In the genomic region with DNA sequence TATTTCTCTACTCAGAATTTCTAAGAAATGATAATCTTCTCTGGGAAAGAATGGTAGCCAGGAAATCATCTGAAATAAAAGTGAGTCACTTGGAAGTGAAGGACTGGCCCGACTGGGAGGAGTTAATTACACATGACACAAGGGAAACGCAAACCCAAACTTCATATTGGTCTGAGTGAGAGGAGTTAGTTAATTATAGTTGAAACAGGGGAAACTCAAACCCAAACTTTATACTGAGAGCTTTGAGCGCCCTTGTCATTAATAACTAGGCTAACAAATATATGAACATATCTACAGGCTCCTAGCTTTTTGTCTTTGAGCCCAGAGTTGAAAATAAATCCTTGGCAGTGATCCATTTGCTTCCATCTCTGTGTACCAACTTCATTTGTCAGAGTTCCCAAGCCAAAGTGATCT, we compare ENCODE assay signal across 12 cellular contexts.
DNase-seq lines count a peak whose midpoint lies in the region; ATAC-seq, FAIRE-seq and TF ChIP-seq lines count a peak whose summit lies in the region.
"Had no signal": no experiment of that assay in that cellular context is flagged by ENCODE, and none has a peak within 500 bp of the region (broad histone marks: within the 10 kb centered on the region; RNA-seq: fewer than 3 reads in every experiment).

No MANE protein-coding gene starts in this region.

- WGBS in GM23248 (ENCODE audit: low coverage in 1 of 2, low lambda C conversion rate in 2 of 2, missing lambda C conversion rate in 2 of 2), 2 experiments = 0 to 1% methylated on average over 3 of the region's 3 CpGs

- H3K4me3 Mint-ChIP-seq in astrocyte (ENCODE audit: unreplicated experiment) = no peak overlapping the region
- H3K4me3 Mint-ChIP-seq: neural crest cell had no signal

- H3K36me3 ChIP-seq in GM23248 (ENCODE audit: low read depth) = no peaks in the 10 kb centered on the region
- no peaks in the 10 kb centered on the region for H3K36me3 ChIP-seq in astrocyte (ENCODE audit: insufficient read depth, low read length)
- no peaks in the 10 kb centered on the region for H3K36me3 ChIP-seq in left ventricle myocardium inferior

- ATAC-seq in GM19452 (IDR thresholded peaks at IDR 0.05; ENCODE audit: unreplicated experiment) (no peak), GM18498 (IDR thresholded peaks at IDR 0.05; ENCODE audit: unreplicated experiment) (no peak)

- H3K27me3 ChIP-seq in GM23248 (replicated peaks; ENCODE audit: insufficient read depth) (no peaks in the 10 kb centered on the region), astrocyte (ENCODE audit: insufficient read depth, low read length) (no peaks in the 10 kb centered on the region), left ventricle myocardium inferior (ENCODE audit: low read depth) (no peaks in the 10 kb centered on the region)

- no peaks in the 10 kb centered on the region for H3K36me3 Mint-ChIP-seq in astrocyte (ENCODE audit: low read depth, unreplicated experiment)

- peak overlapping the region; percentile 98 for H3K27ac Mint-ChIP-seq in astrocyte (ENCODE audit: unreplicated experiment)

- no peaks in the 10 kb centered on the region for H3K9me3 Mint-ChIP-seq in astrocyte (ENCODE audit: unreplicated experiment)
- H3K9me3 Mint-ChIP-seq: neural crest cell had no signal

- peaks cover 48% of the 10 kb centered on the region for H3K4me1 Mint-ChIP-seq in astrocyte (ENCODE audit: low read depth, unreplicated experiment)

- intact Hi-C loops in left ventricle myocardium inferior (cut with micrococcal nuclease) = loop anchor here (5.0 kb wide), 1 partner anchor 191 kb away; no protein-coding TSS in a partner anchor

- H3K79me2 ChIP-seq in GM23248 (ENCODE audit: insufficient read depth) = no peaks in the 10 kb centered on the region
- no peaks in the 10 kb centered on the region for H3K79me2 ChIP-seq in astrocyte (ENCODE audit: insufficient read depth, low read length)

- H3K9me3 ChIP-seq in GM23248 (ENCODE audit: low read depth) = no peaks in the 10 kb centered on the region
- no peaks in the 10 kb centered on the region for H3K9me3 ChIP-seq in astrocyte (ENCODE audit: insufficient read depth, low read depth, low read length)
- no peaks in the 10 kb centered on the region for H3K9me3 ChIP-seq in left ventricle myocardium inferior (replicated peaks)

- no peak for TF ChIP-seq CTCF in astrocyte (IDR thresholded peaks at IDR 0.05; ENCODE audit: insufficient read depth, low read depth, low read length)
- no peak for TF ChIP-seq CTCF in left ventricle myocardium inferior (IDR thresholded peaks at IDR 0.05; ENCODE audit: borderline replicate concordance)

- H4K20me1 ChIP-seq in GM23248 (ENCODE audit: insufficient read depth) = no peaks in the 10 kb centered on the region
- no peaks in the 10 kb centered on the region for H4K20me1 ChIP-seq in astrocyte (ENCODE audit: insufficient read depth, low read length)

- H2AFZ ChIP-seq in GM23248 (peak overlapping the region; percentile 58), astrocyte (ENCODE audit: low read depth, low read length) (peak overlapping the region; percentile 34)

- in situ Hi-C loops in GM23248 (cut with MboI) = no loop called here

- DNase-seq in GM23248 = peak; percentile 93
- peak; percentile 87 for DNase-seq in astrocyte (ENCODE audit: low read depth)
- DNase-seq in left ventricle myocardium inferior = no peak
- peak; percentile 73 for DNase-seq in skeletal muscle cell (ENCODE audit: low read depth)
- no peak for DNase-seq in inferior parietal cortex (ENCODE audit: extremely low spot score)
- DNase-seq in stimulated activated CD4-positive, alpha-beta T cell treated with anti-CD3 and anti-CD28 coated beads, Interleukin-4, amount 100 ng/mL, for 1 hour = no peak
- DNase-seq: SHP77 treated with DMSO at 0.1 percent for 48 hours; stimulated activated CD8-positive, alpha-beta memory T cell treated with anti-CD3 and anti-CD28 coated beads, Interleukin-4, amount 100 ng/mL, for 48 hours had no signal

- peak overlapping the region; percentile 57 for H3K4me3 ChIP-seq in GM23248
- no peak overlapping the region for H3K4me3 ChIP-seq in astrocyte (ENCODE audit: insufficient read depth, low read depth, low read length)
- peak overlapping the region; percentile 14 for H3K4me3 ChIP-seq in left ventricle myocardium inferior
- H3K4me3 ChIP-seq in skeletal muscle cell (ENCODE audit: low read depth, low read length) = no peak overlapping the region

- peak overlapping the region; percentile 78 for H3K9ac ChIP-seq in GM23248
- peak overlapping the region; percentile 74 for H3K9ac ChIP-seq in astrocyte (ENCODE audit: low read length)

- peaks cover 57% of the 10 kb centered on the region for H3F3A ChIP-seq in GM23248 (ENCODE audit: insufficient read depth)

- peak overlapping the region; percentile 81 for H3K4me2 ChIP-seq in GM23248 (ENCODE audit: unreplicated experiment)
- peak overlapping the region; percentile 62 for H3K4me2 ChIP-seq in astrocyte (ENCODE audit: low read length)

- no peaks in the 10 kb centered on the region for H3K27me3 Mint-ChIP-seq in astrocyte (ENCODE audit: low read depth, unreplicated experiment)

- H3K4me1 ChIP-seq in GM23248 (ENCODE audit: insufficient read depth) = peaks cover 70% of the 10 kb centered on the region
- H3K4me1 ChIP-seq in astrocyte (ENCODE audit: insufficient read depth, low read length) = peaks cover 36% of the 10 kb centered on the region
- H3K4me1 ChIP-seq in left ventricle myocardium inferior = peaks cover 8% of the 10 kb centered on the region

- FAIRE-seq in astrocyte (lab: Jason Lieb, UNC) = peak; percentile 5
- FAIRE-seq: D721Med had no signal

- H3K9me2 ChIP-seq in GM23248 (ENCODE audit: insufficient read depth) = no peaks in the 10 kb centered on the region

- H3K27ac ChIP-seq in GM23248 = peak overlapping the region; percentile 96
- H3K27ac ChIP-seq in astrocyte (ENCODE audit: low read depth, low read length) = peak overlapping the region; percentile 91
- H3K27ac ChIP-seq in left ventricle myocardium inferior (replicated peaks) = peak overlapping the region; percentile 71

Comparison
In these comparisons a context has a peak if more than half of its experiments do, and no peak if none do; other contexts are left out.
1. DNase-seq: peak in GM23248 (single experiment), astrocyte (single experiment) and skeletal muscle cell (single experiment); none in left ventricle myocardium inferior (single experiment), inferior parietal cortex (single experiment) and stimulated activated CD4-positive, alpha-beta T cell treated with anti-CD3 and anti-CD28 coated beads, Interleukin-4, amount 100 ng/mL, for 1 hour (single experiment).
2. H3K4me3 ChIP-seq: peak in GM23248 (single experiment) and left ventricle myocardium inferior (single experiment); none in astrocyte (single experiment) and skeletal muscle cell (single experiment).
3. Peak in every context shown above with its lines, with median percentiles within 50 percentile points of each other: H3K27ac ChIP-seq.